22 cellular contexts compared by ENCODE assay signal in genomic region chr10:130814610-130815009, GRCh38.
"Had no signal": no experiment of that assay in that cellular context is flagged by ENCODE, and none has a peak within 500 bp of the region (broad histone marks: within the 10 kb centered on the region; RNA-seq: fewer than 3 reads in every experiment).

No MANE protein-coding gene starts in this region.

- H3K4me3 ChIP-seq: lung, pancreas, prostate gland, right lobe of liver, suprapubic skin, thyroid gland, upper lobe of left lung, uterus had no signal

- DNase-seq: erythroblast; foreskin melanocyte; hippocampal formation; left cardiac atrium; left ventricle myocardium superior; mesenchymal stem cell; nucleus accumbens; pancreas; right lobe of liver; stimulated activated CD4-positive, alpha-beta T cell treated with anti-CD3 and anti-CD28 coated beads, Interleukin-4, amount 100 ng/mL, for 1 hour; stimulated activated CD8-positive, alpha-beta memory T cell treated with anti-CD3 and anti-CD28 coated beads, Interleukin-4, amount 100 ng/mL, for 48 hours; stimulated activated naive CD8-positive, alpha-beta T cell treated with anti-CD3 and anti-CD28 coated beads, Interleukin-15, Interleukin-2, amounts not matched to agents 100 U/mL and 50 U/mL, for 24 hours; thyroid gland; upper lobe of left lung; uterus had no signal

- H3K27ac Mint-ChIP-seq: dendritic cell treated with granulocyte-macrophage colony-stimulating factor and Interleukin-4, amounts not matched to agents 40 ng/mL and 50 ng/mL, for 4 days; stimulated activated effector memory CD8-positive, alpha-beta T cell treated with anti-CD3 and anti-CD28 coated beads, Interleukin-12 subunit alpha, Interleukin-12 subunit beta, amount 100 ng/mL, for 72 hours had no signal

- H3K4me1 Mint-ChIP-seq: naive thymus-derived CD8-positive, alpha-beta T cell; stimulated activated effector memory CD8-positive, alpha-beta T cell treated with anti-CD3 and anti-CD28 coated beads, Interleukin-12 subunit alpha, Interleukin-12 subunit beta, amount 100 ng/mL, for 72 hours had no signal

- H3K9me3 Mint-ChIP-seq: stimulated activated effector memory CD8-positive, alpha-beta T cell treated with anti-CD3 and anti-CD28 coated beads, Interleukin-12 subunit alpha, Interleukin-12 subunit beta, amount 100 ng/mL, for 72 hours had no signal

- H3K36me3 Mint-ChIP-seq: stimulated activated effector memory CD8-positive, alpha-beta T cell treated with anti-CD3 and anti-CD28 coated beads, Interleukin-12 subunit alpha, Interleukin-12 subunit beta, amount 100 ng/mL, for 72 hours had no signal

- H3K27me3 Mint-ChIP-seq: dendritic cell treated with granulocyte-macrophage colony-stimulating factor and Interleukin-4, amounts not matched to agents 40 ng/mL and 50 ng/mL, for 4 days had no signal

- H3K4me3 Mint-ChIP-seq: dendritic cell treated with granulocyte-macrophage colony-stimulating factor and Interleukin-4, amounts not matched to agents 40 ng/mL and 50 ng/mL, for 4 days; naive thymus-derived CD8-positive, alpha-beta T cell; neural crest cell; stimulated activated effector memory CD8-positive, alpha-beta T cell treated with anti-CD3 and anti-CD28 coated beads, Interleukin-12 subunit alpha, Interleukin-12 subunit beta, amount 100 ng/mL, for 72 hours had no signal

- H3K4me1 ChIP-seq: pancreas, prostate gland, right lobe of liver, suprapubic skin, thyroid gland, upper lobe of left lung, uterus had no signal

- H3K27ac ChIP-seq: pancreas, prostate gland, right lobe of liver, suprapubic skin, thyroid gland, upper lobe of left lung, uterus had no signal

- H3K36me3 ChIP-seq: pancreas, prostate gland, right lobe of liver, suprapubic skin, thyroid gland, upper lobe of left lung, uterus had no signal

- H3K27me3 ChIP-seq: right lobe of liver, thyroid gland, upper lobe of left lung, uterus had no signal

- ATAC-seq: left cardiac atrium; left ventricle myocardium superior; naive thymus-derived CD8-positive, alpha-beta T cell; pancreas; right lobe of liver; stimulated activated effector memory CD8-positive, alpha-beta T cell treated with anti-CD3 and anti-CD28 coated beads, Interleukin-12 subunit alpha, Interleukin-12 subunit beta, amount 100 ng/mL, for 72 hours; stimulated activated naive CD8-positive, alpha-beta T cell treated with anti-CD3 and anti-CD28 coated beads, Interleukin-15, Interleukin-2, amounts not matched to agents 100 U/mL and 50 U/mL, for 24 hours had no signal

- H3K9me3 ChIP-seq: pancreas, prostate gland, right lobe of liver, suprapubic skin, thyroid gland, upper lobe of left lung, uterus had no signal
